Comparison of ENCODE assay signal across 12 cellular contexts in genomic region chr11:10109836-10110235, GRCh38.
A peak's percentile ranks its signal among the peaks of the same experiment; 100 is the strongest.
DNase-seq lines count a peak whose midpoint lies in the region; ATAC-seq and TF ChIP-seq lines count a peak whose summit lies in the region.
"Had no signal": no experiment of that assay in that cellular context is flagged by ENCODE, and none has a peak within 500 bp of the region (broad histone marks: within the 10 kb centered on the region; RNA-seq: fewer than 3 reads in every experiment).

No MANE protein-coding gene starts in this region.

- H3K9me3 ChIP-seq in Loucy (ENCODE audit: insufficient read depth, low read depth, low read length) (no peaks in the 10 kb centered on the region), sigmoid colon (no peaks in the 10 kb centered on the region), Peyer's patch (no peaks in the 10 kb centered on the region)

- POLR2A ChIA-PET in BJ (lab: Charles Lee): interaction anchor here (0.6 to 0.8 kb wide), 3 partner anchors 198 to 307 kb away, joined by 3 to 5 read pairs (median 4); no protein-coding TSS in a partner anchor

- CTCF ChIA-PET in BJ (lab: Yijun Ruan, JAX): interaction anchor here (0.6 to 1.2 kb wide), 3 partner anchors 98 to 192 kb away, joined by 3 to 4 read pairs (median 3); no protein-coding TSS in a partner anchor

- no peaks in the 10 kb centered on the region for H3K36me3 ChIP-seq in BJ (ENCODE audit: control insufficient read depth, insufficient read depth, low read length)
- no peaks in the 10 kb centered on the region for H3K36me3 ChIP-seq in Loucy (ENCODE audit: insufficient read depth, low read length)
- H3K36me3 ChIP-seq in sigmoid colon: no peaks in the 10 kb centered on the region
- no peaks in the 10 kb centered on the region for H3K36me3 ChIP-seq in Peyer's patch

- TF ChIP-seq POLR2A in sigmoid colon (IDR thresholded peaks at IDR 0.05) (no peak), Peyer's patch (IDR thresholded peaks at IDR 0.05) (no peak)

- H3K79me2 ChIP-seq in Loucy (ENCODE audit: insufficient read depth, low read length): no peaks in the 10 kb centered on the region

- H3K4me1 ChIP-seq in Loucy (ENCODE audit: insufficient read depth, low read length, poor library complexity, severe bottlenecking): peaks cover 5% of the 10 kb centered on the region
- H3K4me1 ChIP-seq in sigmoid colon: peaks cover 0 to 34% (median 25%) of the 10 kb centered on the region in 4 donors
- no peaks in the 10 kb centered on the region for H3K4me1 ChIP-seq in Peyer's patch

- peak; percentile 83 for DNase-seq in BJ (ENCODE audit: low read depth)
- peak; percentile 92 for DNase-seq in fibroblast of mammary gland (ENCODE audit: low read depth)
- no peak for DNase-seq in sigmoid colon
- DNase-seq in NCI-H748 (lab: John Stamatoyannopoulos, UW; ENCODE audit: unreplicated experiment): no peak
- DNase-seq in Peyer's patch: no peak
- DNase-seq: activated CD4-positive, alpha-beta memory T cell treated with anti-CD3 and anti-CD28 coated beads for 36 hours; activated gamma-delta T cell; GDM1 had no signal

- peak overlapping the region; percentile 17 for H3K4me2 ChIP-seq in Loucy (ENCODE audit: low read depth, low read length, poor library complexity, severe bottlenecking)

- 58 to 87% methylated on average over 1 of the region's 1 CpG for WGBS in sigmoid colon, 2 donors

- TF ChIP-seq CTCF in BJ (IDR thresholded peaks at IDR 0.05; ENCODE audit: insufficient read depth, low read depth, low read length) (no peak), Loucy (conservative IDR thresholded peaks at IDR 0.05; ENCODE audit: low read length) (no peak), fibroblast of mammary gland (conservative IDR thresholded peaks at IDR 0.05; ENCODE audit: control insufficient read depth, insufficient read depth, low read depth, low read length) (no peak), sigmoid colon (IDR thresholded peaks at IDR 0.05) (no peak), Peyer's patch (IDR thresholded peaks at IDR 0.05) (no peak)

- H3K27me3 ChIP-seq in BJ (ENCODE audit: control insufficient read depth, insufficient read depth, low read length): no peaks in the 10 kb centered on the region
- H3K27me3 ChIP-seq in Loucy (ENCODE audit: insufficient read depth, low read length, poor library complexity, severe bottlenecking): no peaks in the 10 kb centered on the region
- H3K27me3 ChIP-seq in sigmoid colon: no peaks in the 10 kb centered on the region
- no peaks in the 10 kb centered on the region for H3K27me3 ChIP-seq in Peyer's patch

- H3K27ac ChIP-seq in sigmoid colon: peak overlapping the region; percentile 19 to 72 (median 44)
- peak overlapping the region in 1 of 4 donors; percentile 45 for H3K27ac ChIP-seq in Peyer's patch
- H3K27ac ChIP-seq: C4-2B had no signal

- H3F3A ChIP-seq in Loucy (ENCODE audit: low read depth): no peaks in the 10 kb centered on the region

- H4K20me1 ChIP-seq in Loucy (ENCODE audit: insufficient read depth, low read length, poor library complexity, severe bottlenecking): no peaks in the 10 kb centered on the region

- TF ChIP-seq EP300 in sigmoid colon (IDR thresholded peaks at IDR 0.05): no peak

- H3K9ac ChIP-seq in Loucy (ENCODE audit: low read depth, low read length, poor library complexity, severe bottlenecking): no peak overlapping the region

- no peak overlapping the region for H2AFZ ChIP-seq in Loucy (ENCODE audit: low read length)

- H3K4me3 ChIP-seq in BJ (ENCODE audit: low read depth, low read length) (no peak overlapping the region), Loucy (ENCODE audit: low read length, poor library complexity, severe bottlenecking) (no peak overlapping the region), fibroblast of mammary gland (ENCODE audit: control insufficient read depth, low read depth, low read length) (no peak overlapping the region), sigmoid colon (no peak overlapping the region), Peyer's patch (no peak overlapping the region)

- ATAC-seq in GM18873 (IDR thresholded peaks at IDR 0.05; ENCODE audit: low FRiP score, unreplicated experiment): no peak
- ATAC-seq in GM21723 (IDR thresholded peaks at IDR 0.05; ENCODE audit: unreplicated experiment): no peak

- intact Hi-C loops in sigmoid colon (cut with DNase I): no loop called here

- H3K9me2 ChIP-seq in Loucy (replicated peaks; ENCODE audit: low read depth, low read length): no peaks in the 10 kb centered on the region

Comparison
In these comparisons a context has a peak if more than half of its experiments do, and no peak if none do; other contexts are left out.
1. DNase-seq: peak in BJ (single experiment) and fibroblast of mammary gland (single experiment); none in sigmoid colon (single experiment), NCI-H748 (single experiment) and Peyer's patch (0 of 3).